Comparison of ENCODE assay signal across 1 cellular context in genomic region chr4:76723916-76724315, GRCh38.
TF ChIP-seq lines count a peak whose summit lies in the region.

No MANE protein-coding gene starts in this region.

TF ChIP-seq in HepG2, 621 proteins besides CTCF, POLR2A, EP300 and RAD21 (continued from another document):
- TF ChIP-seq TFDP2 (CRISPR knock-in tag; IDR thresholded peaks at IDR 0.05) = no peak
- TF ChIP-seq DNMT3B (CRISPR knock-in tag; conservative IDR thresholded peaks at IDR 0.05) = no peak
- no peak for TF ChIP-seq PAF1 (CRISPR knock-in tag; IDR thresholded peaks at IDR 0.05)
- TF ChIP-seq NR2F1 (CRISPR knock-in tag; IDR thresholded peaks at IDR 0.05) = no peak
- no peak for TF ChIP-seq ZNF556 (CRISPR knock-in tag; IDR thresholded peaks at IDR 0.05; ENCODE audit: borderline replicate concordance)
TF ChIP-seq in HepG2: peak in this region for 0.
